8 cellular contexts compared by ENCODE assay signal in the genomic region with DNA sequence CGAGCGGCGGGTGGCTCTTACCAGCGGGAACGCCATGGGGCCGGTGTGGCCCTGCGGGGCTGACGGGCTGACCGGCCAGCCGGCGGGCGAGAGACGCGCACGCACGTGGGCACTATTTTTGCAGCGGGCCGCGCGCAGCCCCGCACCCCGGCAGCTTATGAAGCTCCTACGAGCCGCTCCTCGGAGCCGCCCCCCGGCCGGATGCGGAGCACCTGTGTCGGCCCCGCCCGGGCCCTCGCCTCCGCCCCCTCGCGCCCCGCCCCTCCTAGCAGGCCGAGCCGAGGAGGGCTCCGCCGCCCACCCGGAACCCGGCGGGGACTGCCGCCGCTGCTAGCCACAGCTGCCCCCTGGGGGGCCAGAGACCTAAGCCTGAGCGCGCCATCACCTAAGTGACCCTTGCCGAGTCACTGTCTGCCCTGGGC. TPM values are rescaled to one million over a fixed set of nuclear protein-coding genes. Genes with fewer than 3 reads are reported as not detected.
A peak's percentile ranks its signal among the peaks of the same experiment; 100 is the strongest.
DNase-seq lines count a peak whose midpoint lies in the region; ATAC-seq and TF ChIP-seq lines count a peak whose summit lies in the region.

No MANE protein-coding gene starts in this region.

- intact Hi-C loops in sciatic nerve (cut with DNase I), result no loop called here

- no peaks in the 10 kb centered on the region for H3K36me3 Mint-ChIP-seq in glutamatergic neuron (ENCODE audit: unreplicated experiment)

- peaks cover 12% of the 10 kb centered on the region for H3K27me3 Mint-ChIP-seq in glutamatergic neuron (ENCODE audit: unreplicated experiment)

- no peak overlapping the region for H3K27ac Mint-ChIP-seq in glutamatergic neuron (ENCODE audit: unreplicated experiment)

- peak; percentile 11 for ATAC-seq in sciatic nerve

- DNase-seq in activated CD4-positive, CD25-positive, alpha-beta regulatory T cell (lab: John Stamatoyannopoulos, UW), result peak in 3 of 4 experiments; percentile 11 to 34 (median 33)
- no peak for DNase-seq in activated CD4-positive, CD25-positive, alpha-beta regulatory T cell treated with anti-CD3 and anti-CD28 coated beads, Interleukin-2, amount 50 U/mL, for 72 hours
- DNase-seq in activated T-cell treated with anti-CD3 and anti-CD28 coated beads for 4 hours (peak; percentile 54), glutamatergic neuron (peak; percentile 57), sciatic nerve (ENCODE audit: low spot score) (no peak), NCI-H1694 (lab: John Stamatoyannopoulos, UW) (no peak), NCI-H774 (lab: John Stamatoyannopoulos, UW) (no peak), COR-L47 (lab: John Stamatoyannopoulos, UW) (no peak)

- no peak for TF ChIP-seq CTCF in glutamatergic neuron (IDR thresholded peaks at IDR 0.05; ENCODE audit: partially characterized antibody, unreplicated experiment)

- H3K4me3 Mint-ChIP-seq in glutamatergic neuron (ENCODE audit: unreplicated experiment), result peak overlapping the region; percentile 74

- H3K9me3 Mint-ChIP-seq in glutamatergic neuron (ENCODE audit: unreplicated experiment), result peaks cover 2% of the 10 kb centered on the region

- H3K4me1 Mint-ChIP-seq in glutamatergic neuron (ENCODE audit: low read depth, unreplicated experiment), result peaks cover 10% of the 10 kb centered on the region

RNA-seq across cellular contexts. Expression of a gene that starts 0.7 kb away (rescaled TPM):
- total RNA-seq in glutamatergic neuron (ENCODE audit: unreplicated experiment) (15.2 TPM), sciatic nerve (27.1 TPM)

Comparison
In these comparisons a context has a peak if more than half of its experiments do, and no peak if none do; other contexts are left out.
1. DNase-seq: peak in activated CD4-positive, CD25-positive, alpha-beta regulatory T cell (3 of 4), activated T-cell treated with anti-CD3 and anti-CD28 coated beads for 4 hours (single experiment) and glutamatergic neuron (single experiment); none in activated CD4-positive, CD25-positive, alpha-beta regulatory T cell treated with anti-CD3 and anti-CD28 coated beads, Interleukin-2, amount 50 U/mL, for 72 hours (single experiment), sciatic nerve (single experiment), NCI-H1694 (single experiment), NCI-H774 (single experiment) and COR-L47 (single experiment).